21 cellular contexts compared by ENCODE assay signal in genomic region chr14:28571636-28572035, GRCh38.
"Had no signal": no experiment of that assay in that cellular context is flagged by ENCODE, and none has a peak within 500 bp of the region (broad histone marks: within the 10 kb centered on the region; RNA-seq: fewer than 3 reads in every experiment).

No MANE protein-coding gene starts in this region.

- ATAC-seq: activated T-cell treated with anti-CD3 and anti-CD28 coated beads, Interleukin-2, amount 50 U/mL, for 4 hours; left lung; naive thymus-derived CD8-positive, alpha-beta T cell; T-helper 17 cell had no signal

- H3K4me1 ChIP-seq: esophagus muscularis mucosa, left lung, vagina had no signal

- H3K4me3 ChIP-seq: esophagus muscularis mucosa, left lung, thoracic aorta, vagina had no signal

- H3K27me3 ChIP-seq: esophagus muscularis mucosa, left lung, vagina had no signal

- H3K36me3 ChIP-seq: esophagus muscularis mucosa, left lung, thoracic aorta, vagina had no signal

- H3K9me3 ChIP-seq: vagina had no signal

- DNase-seq: activated CD4-positive, alpha-beta T cell treated with anti-CD3 and anti-CD28 coated beads for 4 hours; activated CD4-positive, alpha-beta T cell treated with anti-CD3 and anti-CD28 coated beads, Interleukin-2, amount 50 U/mL, for 48 hours; activated CD4-positive, CD25-positive, alpha-beta regulatory T cell; activated CD8-positive, alpha-beta memory T cell treated with anti-CD3 and anti-CD28 coated beads, Interleukin-2, amount 50 U/mL, for 48 hours; activated naive CD4-positive, alpha-beta T cell; activated naive CD8-positive, alpha-beta T cell treated with anti-CD3 and anti-CD28 coated beads for 36 hours; activated T-cell treated with anti-CD3 and anti-CD28 coated beads, Interleukin-2, amount 50 U/mL, for 4 hours; amygdala; caudate nucleus; effector memory CD4-positive, alpha-beta T cell; foreskin fibroblast; kidney; left lung; naive thymus-derived CD8-positive, alpha-beta T cell; retina; stimulated activated CD4-positive, alpha-beta T cell treated with anti-CD3 and anti-CD28 coated beads, Interleukin-4, amount 100 ng/mL, for 1 hour; stimulated activated naive CD4-positive, alpha-beta T cell; T-helper 17 cell had no signal

- H3K27ac ChIP-seq: esophagus muscularis mucosa, left lung, thoracic aorta, vagina had no signal
